In the genomic region with DNA sequence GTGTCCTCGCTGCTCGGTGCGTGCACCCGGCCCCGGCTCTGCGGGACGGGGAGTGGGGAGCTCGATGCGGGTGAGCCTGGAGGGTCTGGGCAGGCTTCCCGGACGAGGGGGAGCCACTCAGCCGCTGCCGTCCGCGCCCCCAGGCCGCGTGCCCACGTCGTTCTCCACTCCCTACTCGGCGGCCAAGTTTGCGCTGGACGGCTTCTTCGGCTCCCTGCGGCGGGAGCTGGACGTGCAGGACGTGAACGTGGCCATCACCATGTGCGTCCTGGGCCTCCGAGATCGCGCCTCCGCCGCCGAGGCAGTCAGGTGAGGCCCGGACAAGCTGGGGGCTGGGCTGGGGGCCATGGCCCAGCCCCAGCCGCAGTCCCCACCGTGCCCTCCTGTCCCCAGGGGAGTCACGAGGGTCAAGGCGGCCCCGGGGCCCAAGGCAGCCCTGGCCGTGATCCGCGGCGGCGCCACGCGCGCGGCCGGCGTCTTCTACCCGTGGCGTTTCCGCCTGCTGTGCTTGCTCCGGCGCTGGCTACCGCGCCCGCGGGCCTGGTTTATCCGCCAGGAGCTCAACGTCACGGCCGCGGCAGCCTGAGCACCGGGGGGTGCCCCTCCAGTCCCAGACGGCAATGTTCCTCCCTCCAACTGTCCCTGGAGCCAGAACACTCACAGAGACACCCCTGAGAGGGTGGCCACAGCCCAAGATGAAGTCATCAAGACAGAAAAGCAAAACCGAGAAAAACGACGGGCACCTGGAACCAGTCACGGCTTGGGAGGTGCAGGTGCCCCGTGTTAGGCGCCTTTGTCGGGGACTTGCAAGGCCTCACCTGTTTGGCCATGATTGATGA, we compare ENCODE assay signal across 8 cellular contexts. TPM values are rescaled to one million over a fixed set of nuclear protein-coding genes. Genes with fewer than 3 reads are reported as not detected.
DNase-seq lines count a peak whose midpoint lies in the region; ATAC-seq and TF ChIP-seq lines count a peak whose summit lies in the region.

No MANE protein-coding gene starts in this region.

- POLR2A ChIA-PET in A673 (lab: Charles Lee; ENCODE audit: low non-redundant PET): interaction anchor here (0.6 to 0.8 kb wide), 3 partner anchors 20 to 1600 kb away, joined by 3 to 4 read pairs (median 4); no protein-coding TSS in a partner anchor

- no peaks in the 10 kb centered on the region for H3K27me3 ChIP-seq in A673 (replicated peaks; ENCODE audit: insufficient read depth, low read depth, low read length, poor library complexity)
- H3K27me3 ChIP-seq in muscle layer of colon (ENCODE audit: control insufficient read depth in 1 of 2, insufficient read depth in 2 of 2, low read length in 2 of 2): no peaks in the 10 kb centered on the region

- no peaks in the 10 kb centered on the region for H3K9me3 Mint-ChIP-seq in IgD-negative memory B cell
- no peaks in the 10 kb centered on the region for H3K9me3 Mint-ChIP-seq in central memory CD8-positive, alpha-beta T cell

- H3K36me3 Mint-ChIP-seq in IgD-negative memory B cell: no peaks in the 10 kb centered on the region
- H3K36me3 Mint-ChIP-seq in central memory CD8-positive, alpha-beta T cell (ENCODE audit: insufficient read depth): peaks cover 39% of the 10 kb centered on the region

- peaks cover 16% of the 10 kb centered on the region for H3K36me3 ChIP-seq in A673 (ENCODE audit: insufficient read depth, low read length, poor library complexity, severe bottlenecking)
- peaks cover 9% of the 10 kb centered on the region for H3K36me3 ChIP-seq in muscle layer of colon (ENCODE audit: insufficient read depth, low read length)

- H3K9me3 ChIP-seq in A673 (ENCODE audit: low read depth, low read length, poor library complexity, severe bottlenecking) (no peaks in the 10 kb centered on the region), muscle layer of colon (ENCODE audit: low read length) (no peaks in the 10 kb centered on the region)

- no peaks in the 10 kb centered on the region for H3K27me3 Mint-ChIP-seq in IgD-negative memory B cell
- H3K27me3 Mint-ChIP-seq in central memory CD8-positive, alpha-beta T cell: no peaks in the 10 kb centered on the region

- peak overlapping the region in 2 of 3 donors; percentile 31 to 89 for H3K27ac Mint-ChIP-seq in IgD-negative memory B cell
- H3K27ac Mint-ChIP-seq in central memory CD8-positive, alpha-beta T cell (ENCODE audit: low read depth): peak overlapping the region; percentile 64

- H3K27ac ChIP-seq in A673 (ENCODE audit: low read depth, low read length, poor library complexity, severe bottlenecking) (peak overlapping the region; percentile 58), muscle layer of colon (ENCODE audit: low read depth, low read length) (peak overlapping the region; percentile 78)

- no peak; the same call in 1 of the 2 replicates for TF ChIP-seq CTCF in A673 (conservative IDR thresholded peaks at IDR 0.05; ENCODE audit: low read depth, low read length)

- peak overlapping the region; percentile 41 to 96 (median 92) for H3K4me3 Mint-ChIP-seq in IgD-negative memory B cell
- H3K4me3 Mint-ChIP-seq in central memory CD8-positive, alpha-beta T cell: peak overlapping the region; percentile 77

- intact Hi-C loops in A673 (cut with micrococcal nuclease; ENCODE audit: unreplicated experiment): no loop called here

- H3K9ac ChIP-seq in muscle layer of colon (ENCODE audit: low read length): no peak overlapping the region

- no peak for ATAC-seq in central memory CD8-positive, alpha-beta T cell (replicated peaks; ENCODE audit: extremely low read depth, poor library complexity, severe bottlenecking)
- no peak for ATAC-seq in HG02759 (IDR thresholded peaks at IDR 0.05; ENCODE audit: unreplicated experiment)

- H3K4me1 ChIP-seq in A673 (ENCODE audit: insufficient read depth, low read length, poor library complexity, severe bottlenecking) (peaks cover 8% of the 10 kb centered on the region), muscle layer of colon (ENCODE audit: insufficient read depth, low read length) (peaks cover 11% of the 10 kb centered on the region)

- DNase-seq in A673 (ENCODE audit: low spot score) (no peak), NCI-H345 treated with DMSO at 0.1 percent for 48 hours (lab: John Stamatoyannopoulos, UW; ENCODE audit: unreplicated experiment) (no peak), iPS-NIHi7 (ENCODE audit: extremely low spot score) (no peak)
- DNase-seq in central memory CD8-positive, alpha-beta T cell (ENCODE audit: low spot score in 2 of 2): no peak
- no peak for DNase-seq in stimulated activated CD4-positive, alpha-beta T cell treated with anti-CD3 and anti-CD28 coated beads, Interleukin-4, amount 100 ng/mL, for 24 hours

- H3K4me3 ChIP-seq in A673 (ENCODE audit: low read depth, low read length, poor library complexity, severe bottlenecking): peak overlapping the region; percentile 64
- H3K4me3 ChIP-seq in muscle layer of colon (ENCODE audit: low read depth in 1 of 2, low read length in 2 of 2): peak overlapping the region; percentile 61 to 68

- CTCF ChIA-PET in A673 (lab: Charles Lee): interaction anchor here (0.6 to 0.8 kb wide), 7 partner anchors 20 to 539 kb away, joined by 3 to 17 read pairs (median 7); a partner anchor contains a TSS

- H3K4me1 Mint-ChIP-seq in IgD-negative memory B cell: peaks cover 16 to 25% (median 21%) of the 10 kb centered on the region in 3 donors
- peaks cover 29% of the 10 kb centered on the region for H3K4me1 Mint-ChIP-seq in central memory CD8-positive, alpha-beta T cell

- no TSS peak for BruUV-seq in A673 (replicated peaks; lab: Mats Ljungman, UMichigan)

RNA-seq across cellular contexts. Expression of a gene that starts 2.5 kb away (rescaled TPM):
- 984 and 992 TPM in 2 replicates for total RNA-seq in A673 (2021)
- polyA plus RNA-seq in IgD-negative memory B cell: 2,640 TPM

RNA-seq across cellular contexts. Expression of a gene that starts 6.8 kb away (rescaled TPM):
- total RNA-seq in A673 (2021): 5.7 and 8.2 TPM in 2 replicates
- 2.1 TPM for polyA plus RNA-seq in IgD-negative memory B cell

RNA-seq across cellular contexts. Expression of a gene that starts 7.3 kb away (rescaled TPM):
- total RNA-seq in A673 (2021): 36.3 and 43.6 TPM in 2 replicates
- polyA plus RNA-seq in IgD-negative memory B cell: 107 TPM

RNA-seq across cellular contexts. Expression of a gene that starts 32.4 kb away (rescaled TPM):
- total RNA-seq in A673 (2021): 152 and 160 TPM in 2 replicates
- polyA plus RNA-seq in IgD-negative memory B cell: 38.5 TPM

RNA-seq across cellular contexts. Expression of a gene that starts 32.9 kb away (rescaled TPM):
- not detected in 2 replicates for total RNA-seq in A673 (2021)
- not detected for polyA plus RNA-seq in IgD-negative memory B cell
